In genomic region chr10:95237376-95238170, GRCh38 we compare ENCODE assay signal across 16 cellular contexts. TPM values are rescaled to one million over a fixed set of nuclear protein-coding genes. Genes with fewer than 3 reads are reported as not detected.
DNase-seq lines count a peak whose midpoint lies in the region; ATAC-seq, FAIRE-seq and TF ChIP-seq lines count a peak whose summit lies in the region.
"Had no signal": no experiment of that assay in that cellular context is flagged by ENCODE, and none has a peak within 500 bp of the region (broad histone marks: within the 10 kb centered on the region; RNA-seq: fewer than 3 reads in every experiment).

No MANE protein-coding gene starts in this region.

- in situ Hi-C loops in ACHN (cut with HindIII; ENCODE audit: low pct_ligation_motif_present, low pct_unique_long_range_greater_than_20kb, low sequenced_read_pairs), result no loop called here

- H3K27me3 ChIP-seq in RWPE2 (ENCODE audit: insufficient read depth, poor library complexity, severe bottlenecking) (no peaks in the 10 kb centered on the region), thyroid gland (no peaks in the 10 kb centered on the region)
- no peaks in the 10 kb centered on the region for H3K27me3 ChIP-seq in effector memory CD4-positive, alpha-beta T cell (replicated peaks; ENCODE audit: control insufficient read depth, insufficient read depth, low read length, poor library complexity, severe bottlenecking)

- H3K9me3 ChIP-seq in RWPE2 (ENCODE audit: severe bottlenecking) (no peaks in the 10 kb centered on the region), thyroid gland (no peaks in the 10 kb centered on the region)
- no peaks in the 10 kb centered on the region for H3K9me3 ChIP-seq in effector memory CD4-positive, alpha-beta T cell (ENCODE audit: control insufficient read depth, low read length)

- TF ChIP-seq POLR2A in H54 (IDR thresholded peaks at IDR 0.05; ENCODE audit: low read depth, low read length) (no peak), thyroid gland (IDR thresholded peaks at IDR 0.05) (no peak)

- TF ChIP-seq CTCF in RWPE2 (IDR thresholded peaks at IDR 0.05; ENCODE audit: poor library complexity, severe bottlenecking) (no peak), fibroblast of mammary gland (conservative IDR thresholded peaks at IDR 0.05; ENCODE audit: control insufficient read depth, insufficient read depth, low read depth, low read length) (no peak), thyroid gland (IDR thresholded peaks at IDR 0.05) (no peak)

- DNase-seq in ACHN (peak; percentile 27), H54 (ENCODE audit: insufficient read length, low spot score) (peak; percentile 41), RWPE2 (ENCODE audit: low spot score) (no peak), fibroblast of mammary gland (ENCODE audit: low read depth) (peak; percentile 42), thyroid gland (no peak), iPS-NIHi11 (ENCODE audit: low spot score) (no peak)
- no peak for DNase-seq in stimulated activated naive CD4-positive, alpha-beta T cell treated with Interleukin-2 at 50 U/mL for 16 hours (lab: John Stamatoyannopoulos, UW)
- no peak for DNase-seq in effector memory CD4-positive, alpha-beta T cell
- DNase-seq: activated CD4-positive, alpha-beta T cell treated with anti-CD3 and anti-CD28 coated beads, Interleukin-2, amount 10 ng/mL, durations not matched to agents 7 days and 5 days; activated gamma-delta T cell treated with Interleukin-2 at 50 U/mL for 16 hours; C1 segment of cervical spinal cord; NCI-H1930; stimulated activated CD4-positive, alpha-beta T cell treated with anti-CD3 and anti-CD28 coated beads, Interleukin-4, amount 100 ng/mL, for 24 hours had no signal

- peaks cover 18% of the 10 kb centered on the region for H3K4me1 ChIP-seq in RWPE2 (ENCODE audit: insufficient read depth, poor library complexity, severe bottlenecking)
- no peaks in the 10 kb centered on the region for H3K4me1 ChIP-seq in thyroid gland
- no peaks in the 10 kb centered on the region for H3K4me1 ChIP-seq in effector memory CD4-positive, alpha-beta T cell (ENCODE audit: control insufficient read depth, insufficient read depth, low read length, poor library complexity, severe bottlenecking)

- peak overlapping the region; percentile 84 for H3K27ac ChIP-seq in RWPE2 (ENCODE audit: poor library complexity, severe bottlenecking)
- H3K27ac ChIP-seq in thyroid gland, result no peak overlapping the region
- H3K27ac ChIP-seq in effector memory CD4-positive, alpha-beta T cell (ENCODE audit: insufficient read depth, low read length, poor library complexity, severe bottlenecking), result no peak overlapping the region

- FAIRE-seq in H54 (lab: Jason Lieb, UNC), result peak; percentile 83
- FAIRE-seq: G401.6 had no signal

- H3K4me3 ChIP-seq in RWPE2 (ENCODE audit: severe bottlenecking) (no peak overlapping the region), fibroblast of mammary gland (ENCODE audit: control insufficient read depth, low read depth, low read length) (no peak overlapping the region), thyroid gland (replicated peaks in 1 of 3) (no peak overlapping the region)
- H3K4me3 ChIP-seq in effector memory CD4-positive, alpha-beta T cell (ENCODE audit: insufficient read depth, low read depth, low read length, poor library complexity, severe bottlenecking), result no peak overlapping the region

- intact Hi-C loops in thyroid gland (cut with DNase I), result no loop called here

- H3K36me3 ChIP-seq in RWPE2 (ENCODE audit: low read depth) (peaks cover 84% of the 10 kb centered on the region), thyroid gland (peaks cover 27 to 57% of the 10 kb centered on the region in 2 donors)
- no peaks in the 10 kb centered on the region for H3K36me3 ChIP-seq in effector memory CD4-positive, alpha-beta T cell (ENCODE audit: control insufficient read depth, insufficient read depth, low read length)

- 0 out of 3 replicates have a peak, but pooled peaks have one; percentile 8 for ATAC-seq in RWPE2 (ENCODE audit: low read depth)

- 85 to 94% methylated on average over 9 to 12 of the region's 12 CpGs for WGBS in thyroid gland, 2 donors

RNA-seq across cellular contexts. Expression of gene ACSM6, which starts 43.5 kb away (rescaled TPM):
- total RNA-seq in thyroid gland, result under 1 TPM in 3 of 4 donors, not detected in 1; 0.54 to 0.63 (median 0.56) TPM
- total RNA-seq: activated CD4-positive, alpha-beta T cell treated with anti-CD3 and anti-CD28 coated beads, Interleukin-2, amount 10 ng/mL, durations not matched to agents 7 days and 5 days; cerebellum; mononuclear cell had no signal

RNA-seq across cellular contexts. Expression of gene PDLIM1, which starts 53.2 kb away (rescaled TPM):
- 100 to 1,000 TPM in 1 of 4 donors, 10 to 100 TPM in 3; 67.8 to 158 (median 90.7) TPM for total RNA-seq in thyroid gland

Comparison
In these comparisons a context has a peak if more than half of its experiments do, and no peak if none do; other contexts are left out.
1. DNase-seq: peak in ACHN (single experiment), H54 (single experiment) and fibroblast of mammary gland (single experiment); none in RWPE2 (single experiment), thyroid gland (0 of 2), stimulated activated naive CD4-positive, alpha-beta T cell treated with Interleukin-2 at 50 U/mL for 16 hours (single experiment), effector memory CD4-positive, alpha-beta T cell (0 of 3) and iPS-NIHi11 (single experiment).